ENCODE assay signal across 1 cellular context in genomic region chr19:14006085-14006765, GRCh38.
TF ChIP-seq lines count a peak whose summit lies in the region.

RFX1 (minus strand) TSS chr19:14006320; CDS start chr19:13993843, 12,477 bp downstream.

TF ChIP-seq in K562, 482 proteins besides CTCF, POLR2A, EP300 and RAD21 (continued from another document and continues in another):
- TF ChIP-seq NKRF (IDR thresholded peaks at IDR 0.05; ENCODE audit: borderline replicate concordance) (peak; percentile 65), ARHGAP35 (IDR thresholded peaks at IDR 0.05; ENCODE audit: partially characterized antibody) (no peak), ASH1L (IDR thresholded peaks at IDR 0.05; ENCODE audit: borderline replicate concordance, low read depth, partially characterized antibody) (peak; percentile 100), MLLT1 (IDR thresholded peaks at IDR 0.05) (peak in 1 of 2 experiments; percentile 99; a peak in 2 of 4 replicates), FOS (IDR thresholded peaks at IDR 0.05; ENCODE audit: extremely low read depth, insufficient read length) (peak; percentile 99), MEF2A (IDR thresholded peaks at IDR 0.05; ENCODE audit: control insufficient read depth, low read depth, low read length) (0 out of 2 replicates have a peak, but pooled peaks have one; percentile 21), NONO (IDR thresholded peaks at IDR 0.05; ENCODE audit: low read depth in 2 of 2, low read length in 1 of 2) (no peak), STAT5B (CRISPR knock-in tag; IDR thresholded peaks at IDR 0.05) (no peak), CHD2 (IDR thresholded peaks at IDR 0.05; ENCODE audit: low read depth, low read length) (peak; percentile 92), ZC3H4 (CRISPR knock-in tag; IDR thresholded peaks at IDR 0.05; ENCODE audit: borderline replicate concordance) (peak; percentile 93), LEF1 (IDR thresholded peaks at IDR 0.05) (peak; percentile 27; the same call in 1 of the 2 replicates), NFXL1 (CRISPR knock-in tag; IDR thresholded peaks at IDR 0.05) (no peak), TBP (optimal IDR thresholded peaks at IDR 0.05; ENCODE audit: low read depth, low read length) (peak; percentile 14), DACH1 (IDR thresholded peaks at IDR 0.05; ENCODE audit: partially characterized antibody) (peak; percentile 62), FIP1L1 (IDR thresholded peaks at IDR 0.05; ENCODE audit: low read depth, low read length, poor library complexity, severe bottlenecking) (peak; percentile 37), ZBTB11 (CRISPR knock-in tag; IDR thresholded peaks at IDR 0.05) (peak in 1 of 3 experiments; percentile 77; a peak in 2 of 6 replicates), E2F5 (CRISPR knock-in tag; IDR thresholded peaks at IDR 0.05) (0 out of 2 replicates have a peak, but pooled peaks have one; percentile 67), ZBTB12 (CRISPR knock-in tag; IDR thresholded peaks at IDR 0.05) (peak; percentile 88), ZNF695 (CRISPR knock-in tag; IDR thresholded peaks at IDR 0.05) (no peak), NEUROD1 (IDR thresholded peaks at IDR 0.05; ENCODE audit: borderline replicate concordance, low read depth, low read length, partially characterized antibody) (peak; percentile 100), ARID3B (CRISPR knock-in tag; IDR thresholded peaks at IDR 0.05; ENCODE audit: borderline replicate concordance) (no peak), RBFOX2 (IDR thresholded peaks at IDR 0.05; ENCODE audit: low read depth, low read length) (peak; percentile 51), CEBPG (CRISPR knock-in tag; IDR thresholded peaks at IDR 0.05) (no peak), CEBPG (tag; conservative IDR thresholded peaks at IDR 0.05 in 1 of 2, IDR thresholded peaks at IDR 0.05 in 1 of 2) (peak in 1 of 2 experiments; percentile 52; a peak in 2 of 4 replicates), GABPA (tag; conservative IDR thresholded peaks at IDR 0.05; ENCODE audit: low read depth) (peak; percentile 74), GTF2A2 (tag; IDR thresholded peaks at IDR 0.05) (peak; percentile 58; the same call in 1 of the 2 replicates), TAF1 (IDR thresholded peaks at IDR 0.05; ENCODE audit: control insufficient read depth, extremely low read depth, insufficient read depth, low read length, severe bottlenecking) (no peak), RBM22 (IDR thresholded peaks at IDR 0.05; ENCODE audit: low read depth, low read length, poor library complexity, severe bottlenecking) (peak; percentile 100), BHLHE40 (IDR thresholded peaks at IDR 0.05; ENCODE audit: low read length) (peak; percentile 29; the same call in 1 of the 2 replicates), ZBTB40 (IDR thresholded peaks at IDR 0.05) (peak; percentile 78), ZBTB40 (CRISPR knock-in tag; IDR thresholded peaks at IDR 0.05) (no peak), RFX1 (IDR thresholded peaks at IDR 0.05) (peak; percentile 99), ZNF41 (CRISPR knock-in tag; conservative IDR thresholded peaks at IDR 0.05) (no peak), NUFIP1 (IDR thresholded peaks at IDR 0.05; ENCODE audit: partially characterized antibody) (no peak), MCM3 (IDR thresholded peaks at IDR 0.05) (no peak), CSDE1 (IDR thresholded peaks at IDR 0.05) (peak in 1 of 2 experiments; percentile 98; a peak in 2 of 4 replicates), FOXJ2 (tag; IDR thresholded peaks at IDR 0.05) (peak; percentile 100), KLF10 (CRISPR knock-in tag; IDR thresholded peaks at IDR 0.05) (no peak), FOXJ3 (CRISPR knock-in tag; IDR thresholded peaks at IDR 0.05) (peak; percentile 96)
